1 cellular context compared by ENCODE assay signal in genomic region chr11:111299111-111300026, GRCh38.
TF ChIP-seq lines count a peak whose summit lies in the region.

No MANE protein-coding gene starts in this region.

TF ChIP-seq in K562, 482 proteins besides CTCF, POLR2A, EP300 and RAD21 (continued from another document):
- TF ChIP-seq ZNF407 (IDR thresholded peaks at IDR 0.05; ENCODE audit: low read depth) (no peak), BDP1 (IDR thresholded peaks at IDR 0.05; ENCODE audit: insufficient read depth, insufficient read length) (no peak)
TF ChIP-seq in K562: peak in this region for 0.
